17 cellular contexts compared by ENCODE assay signal in genomic region chr12:32166510-32166909, GRCh38. TPM values are rescaled to one million over a fixed set of nuclear protein-coding genes. Genes with fewer than 3 reads are reported as not detected.
DNase-seq lines count a peak whose midpoint lies in the region; TF ChIP-seq lines count a peak whose summit lies in the region.
"Had no signal": no experiment of that assay in that cellular context is flagged by ENCODE, and none has a peak within 500 bp of the region (broad histone marks: within the 10 kb centered on the region; RNA-seq: fewer than 3 reads in every experiment).

No MANE protein-coding gene starts in this region.

- H3K27ac ChIP-seq in WERI-Rb-1: no peak overlapping the region
- no peak overlapping the region for H3K27ac ChIP-seq in prostate gland
- H3K27ac ChIP-seq in thyroid gland: no peak overlapping the region
- H3K27ac ChIP-seq: 22Rv1; A549; BLaER1 treated with 17β-estradiol and CSF1 and Interleukin-3, amounts not matched to agents 10 nM and 100 nM; C4-2B had no signal

- H3K4me1 ChIP-seq in prostate gland (replicated peaks) (no peaks in the 10 kb centered on the region), thyroid gland (no peaks in the 10 kb centered on the region)
- H3K4me1 ChIP-seq: A549, Caco-2 had no signal

- intact Hi-C loops in prostate gland (cut with DNase I) (no loop called here), thyroid gland (cut with DNase I) (no loop called here)

- TF ChIP-seq CTCF in WERI-Rb-1 (IDR thresholded peaks at IDR 0.05; ENCODE audit: low read depth, low read length) (no peak), prostate gland (IDR thresholded peaks at IDR 0.05) (no peak), thyroid gland (IDR thresholded peaks at IDR 0.05) (no peak)

- over 99% methylated on average over 4 of the region's 4 CpGs for WGBS in prostate gland
- 99% methylated on average over 4 of the region's 4 CpGs for WGBS in thyroid gland, 2 donors

- H3K4me3 ChIP-seq in WERI-Rb-1 (ENCODE audit: low read depth, low read length) (no peak overlapping the region), prostate gland (no peak overlapping the region), thyroid gland (replicated peaks in 1 of 3) (no peak overlapping the region)
- H3K4me3 ChIP-seq: A549; BLaER1 treated with 17β-estradiol and CSF1 and Interleukin-3, amounts not matched to agents 10 nM and 100 nM had no signal

- H3K9me3 ChIP-seq in WERI-Rb-1 (ENCODE audit: severe bottlenecking) (no peaks in the 10 kb centered on the region), prostate gland (no peaks in the 10 kb centered on the region), thyroid gland (no peaks in the 10 kb centered on the region)
- H3K9me3 ChIP-seq: A549, Caco-2 had no signal

- H3K36me3 ChIP-seq in WERI-Rb-1 (no peaks in the 10 kb centered on the region), prostate gland (no peaks in the 10 kb centered on the region), thyroid gland (no peaks in the 10 kb centered on the region)

- H3K27me3 ChIP-seq in WERI-Rb-1 (ENCODE audit: insufficient read depth, low read depth, severe bottlenecking) (no peaks in the 10 kb centered on the region), prostate gland (replicated peaks; ENCODE audit: insufficient read depth) (no peaks in the 10 kb centered on the region), thyroid gland (no peaks in the 10 kb centered on the region)
- H3K27me3 ChIP-seq: BLaER1 treated with 17β-estradiol and CSF1 and Interleukin-3, amounts not matched to agents 10 nM and 100 nM had no signal

- TF ChIP-seq POLR2A in prostate gland (IDR thresholded peaks at IDR 0.05) (no peak), thyroid gland (IDR thresholded peaks at IDR 0.05) (no peak)

- DNase-seq in D341Med (ENCODE audit: low spot score) (peak; percentile 63), NCI-H82 (lab: John Stamatoyannopoulos, UW) (peak; percentile 73), WERI-Rb-1 (peak; percentile 50), prostate gland (ENCODE audit: low spot score) (no peak), thyroid gland (no peak), NCI-H2196 (lab: John Stamatoyannopoulos, UW; ENCODE audit: unreplicated experiment) (no peak)
- DNase-seq: AML-193; Caco-2; Calu3; CD4-positive, alpha-beta T cell; CD8-positive, alpha-beta T cell; DMS79 treated with DMSO at 0.1 percent for 48 hours; GF-D8 had no signal

RNA-seq across cellular contexts. Expression of gene BICD1, which starts 59.9 kb away (rescaled TPM):
- total RNA-seq in prostate gland (10 to 100 TPM in 1 of 2 donors, 1 to 10 TPM in 1; 8.6 to 26.2 TPM), thyroid gland (10 to 100 TPM; 16.7 to 33.7 (median 24.7) TPM)

Comparison
In these comparisons a context has a peak if more than half of its experiments do, and no peak if none do; other contexts are left out.
1. DNase-seq: peak in D341Med (single experiment), NCI-H82 (single experiment) and WERI-Rb-1 (single experiment); none in prostate gland (single experiment), thyroid gland (0 of 2) and NCI-H2196 (single experiment).